8 cellular contexts compared by ENCODE assay signal in genomic region chr15:56243774-56244236, GRCh38. TPM values are rescaled to one million over a fixed set of nuclear protein-coding genes. Genes with fewer than 3 reads are reported as not detected.
DNase-seq lines count a peak whose midpoint lies in the region; ATAC-seq and TF ChIP-seq lines count a peak whose summit lies in the region.

TSS of gene RFX7 (minus strand) at chr15:56243879. CDS start at chr15:56243285, 594 bp downstream.

- peak within 1 kb of the TSS; percentile 81 for H3K27ac ChIP-seq in A673 (ENCODE audit: low read depth, low read length, poor library complexity, severe bottlenecking)

- DNase-seq in A673 (ENCODE audit: low spot score) (peak; percentile 92), NCI-H82 treated with DMSO at 0.1 percent for 48 hours (lab: John Stamatoyannopoulos, UW; ENCODE audit: unreplicated experiment) (peak; percentile 48), mesenteric fat pad (ENCODE audit: low spot score) (peak; percentile 91)
- peak; percentile 51 to 62 for DNase-seq in activated CD8-positive, alpha-beta memory T cell treated with anti-CD3 and anti-CD28 coated beads for 4 hours (ENCODE audit: low read depth in 2 of 2)
- peak; percentile 67 for DNase-seq in stimulated activated CD8-positive, alpha-beta memory T cell treated with anti-CD3 and anti-CD28 coated beads, Interleukin-12 subunit alpha, Interleukin-12 subunit beta, amount 100 ng/mL, for 4 hours (ENCODE audit: low read depth)

- H3K4me1 ChIP-seq in A673 (ENCODE audit: insufficient read depth, low read length, poor library complexity, severe bottlenecking) (peaks cover 29% of the 10 kb centered on the region), endocrine pancreas (ENCODE audit: control insufficient read depth, insufficient read depth, low read length) (no peaks in the 10 kb centered on the region)

- H3K27me3 ChIP-seq in A673 (replicated peaks; ENCODE audit: insufficient read depth, low read depth, low read length, poor library complexity) (no peaks in the 10 kb centered on the region), endocrine pancreas (ENCODE audit: control insufficient read depth, insufficient read depth, low read length) (no peaks in the 10 kb centered on the region)

- no peaks in the 10 kb centered on the region for H3K9me3 ChIP-seq in A673 (ENCODE audit: low read depth, low read length, poor library complexity, severe bottlenecking)
- no peaks in the 10 kb centered on the region for H3K9me3 ChIP-seq in endocrine pancreas (ENCODE audit: control insufficient read depth, low read length)

- H3K4me3 ChIP-seq in A673 (ENCODE audit: low read depth, low read length, poor library complexity, severe bottlenecking) (peak within 1 kb of the TSS; percentile 76), endocrine pancreas (ENCODE audit: control insufficient read depth, insufficient read depth, low read length) (peak within 1 kb of the TSS; percentile 97)

- POLR2A ChIA-PET in A673 (lab: Charles Lee; ENCODE audit: low non-redundant PET) = interaction anchor here (0.6 kb wide), 1 partner anchor 53 kb away, joined by 5 read pairs; no protein-coding TSS in a partner anchor

- TF ChIP-seq CTCF in A673 (conservative IDR thresholded peaks at IDR 0.05; ENCODE audit: low read depth, low read length) = no peak

- BruUV-seq in A673 (replicated peaks; lab: Mats Ljungman, UMichigan) = no TSS peak

- H3K9ac ChIP-seq in endocrine pancreas (ENCODE audit: control insufficient read depth, insufficient read depth, low read length) = peak within 1 kb of the TSS; percentile 70

- CTCF ChIA-PET in A673 (lab: Charles Lee) = interaction anchor here (0.6 kb wide), 1 partner anchor 474 kb away, joined by 4 read pairs; no protein-coding TSS in a partner anchor

- H3K36me3 ChIP-seq in A673 (ENCODE audit: insufficient read depth, low read length, poor library complexity, severe bottlenecking) (no peaks in the 10 kb centered on the region), endocrine pancreas (ENCODE audit: control insufficient read depth, insufficient read depth, low read length) (no peaks in the 10 kb centered on the region)

- intact Hi-C loops in A673 (cut with micrococcal nuclease; ENCODE audit: unreplicated experiment) = loop anchor here (5.0 to 10.0 kb wide), 2 partner anchors 121 to 252 kb away; partner anchors contain the start of genes NEDD4 and TEX9

- ATAC-seq in GM18861 (IDR thresholded peaks at IDR 0.05; ENCODE audit: unreplicated experiment) = peak; percentile 32
- ATAC-seq in HG03135 (IDR thresholded peaks at IDR 0.05; ENCODE audit: unreplicated experiment) = peak; percentile 48

RNA-seq across cellular contexts. Expression of gene RFX7, which starts in this region (rescaled TPM):
- 34.1 and 34.4 TPM in 2 replicates for total RNA-seq in A673 (2021)
- total RNA-seq in mesenteric fat pad = 13.1 TPM

Comparison
In these comparisons a context has a peak if more than half of its experiments do, and no peak if none do; other contexts are left out.
1. Peak in every context shown above with its lines: DNase-seq, ATAC-seq, H3K4me3 ChIP-seq and H3K27ac ChIP-seq.